In genomic region chr12:2503762-2504161, GRCh38 we compare ENCODE assay signal across 31 cellular contexts.
"Had no signal": no experiment of that assay in that cellular context is flagged by ENCODE, and none has a peak within 500 bp of the region (broad histone marks: within the 10 kb centered on the region; RNA-seq: fewer than 3 reads in every experiment).

No MANE protein-coding gene starts in this region.

- DNase-seq: activated CD4-positive, alpha-beta memory T cell treated with anti-CD3 and anti-CD28 coated beads for 36 hours; activated CD4-positive, alpha-beta T cell treated with anti-CD3 and anti-CD28 coated beads, Interleukin-2, amount 10 ng/mL, durations not matched to agents 24 days and 14 days; activated CD4-positive, CD25-positive, alpha-beta regulatory T cell treated with anti-CD3 and anti-CD28 coated beads, Interleukin-2, amount 50 U/mL, for 72 hours; activated CD8-positive, alpha-beta memory T cell treated with anti-CD3 and anti-CD28 coated beads, Interleukin-2, amount 50 U/mL, for 48 hours; activated gamma-delta T cell; activated naive CD4-positive, alpha-beta T cell treated with anti-CD3 and anti-CD28 coated beads, Interleukin-2, amount 10 ng/mL, durations not matched to agents 7 days and 5 days; activated T-cell treated with anti-CD3 and anti-CD28 coated beads, Interleukin-2, amount 50 U/mL, for 24 hours; amniotic stem cell; brain microvascular endothelial cell; caudate nucleus; endodermal cell; esophagus squamous epithelium; foreskin melanocyte; hippocampal formation; kidney; lower lobe of right lung; mesenchymal stem cell; mucosa of descending colon; nephron progenitor cell; ovary; sigmoid colon; small intestine; stimulated activated CD4-positive, alpha-beta T cell treated with anti-CD3 and anti-CD28 coated beads, Interleukin-1b, Interleukin-23, amount 100 ng/mL, for 48 hours; stimulated activated CD4-positive, alpha-beta T cell treated with anti-CD3 and anti-CD28 coated beads, Interleukin-4, amount 100 ng/mL, for 4 hours; stimulated activated CD8-positive, alpha-beta memory T cell treated with anti-CD3 and anti-CD28 coated beads, Interleukin-4, amount 100 ng/mL, for 48 hours; upper lobe of right lung had no signal

- H3K27me3 ChIP-seq: brain microvascular endothelial cell, ovary, sigmoid colon, suprapubic skin, tibial artery, upper lobe of right lung had no signal

- H3K4me3 ChIP-seq: esophagus squamous epithelium, lower lobe of right lung, mucosa of descending colon, ovary, sigmoid colon, suprapubic skin, tibial artery, upper lobe of right lung had no signal

- ATAC-seq: lower lobe of right lung; mucosa of descending colon; stimulated activated memory B cell treated with anti-CD40 and anti-IgM and Interleukin-4, amounts not matched to agents 10 μg/mL and 1 μg/mL and 100 μg/mL, for 72 hours; upper lobe of right lung had no signal

- H3K4me1 ChIP-seq: sigmoid colon, suprapubic skin, tibial artery had no signal

- FAIRE-seq: astrocyte, kidney, small intestine had no signal

- H3K27ac ChIP-seq: brain microvascular endothelial cell, esophagus squamous epithelium, lower lobe of right lung, neutrophil, ovary, sigmoid colon, suprapubic skin, tibial artery, upper lobe of right lung had no signal

- H3K36me3 ChIP-seq: brain microvascular endothelial cell, esophagus squamous epithelium, lower lobe of right lung, neutrophil, ovary, suprapubic skin, upper lobe of right lung had no signal
